Comparison of ENCODE assay signal across 8 cellular contexts in the genomic region with DNA sequence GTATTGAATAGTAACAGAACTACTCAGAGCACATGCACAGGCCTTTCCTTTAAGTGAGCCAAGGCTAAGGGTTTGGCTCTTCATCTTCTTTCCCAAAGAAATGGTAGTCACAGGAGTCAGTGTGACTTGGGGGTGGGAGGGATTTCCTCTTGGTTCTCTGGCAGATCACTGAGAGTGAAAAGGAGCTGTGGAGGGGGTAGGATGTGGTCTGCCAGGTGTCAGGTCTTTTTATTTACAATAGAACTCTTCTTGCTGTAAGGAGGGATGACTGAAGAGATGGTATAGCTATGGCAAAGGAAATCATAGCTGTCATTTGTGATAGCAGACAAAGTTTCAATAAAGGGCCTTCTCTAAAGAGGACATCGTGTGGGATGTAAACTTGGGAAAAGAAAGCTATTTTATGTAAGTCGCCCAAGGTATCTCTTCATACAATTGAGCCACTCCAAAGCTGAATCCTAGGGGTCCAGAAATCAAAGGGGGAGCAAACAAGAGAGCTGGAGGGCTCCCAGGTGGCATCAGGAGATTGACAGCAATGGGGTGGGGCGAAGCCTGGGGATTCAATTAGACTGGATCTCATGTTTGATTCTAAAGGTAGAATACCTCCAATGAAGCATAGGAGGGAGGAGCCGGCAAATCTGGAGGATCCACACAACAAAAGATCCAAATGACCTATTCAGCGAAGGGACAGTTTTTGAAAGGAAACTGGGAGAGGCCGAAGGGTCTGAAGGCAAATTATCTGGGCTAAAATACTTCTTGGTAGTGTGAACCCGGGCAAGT. TPM values are rescaled to one million over a fixed set of nuclear protein-coding genes. Genes with fewer than 3 reads are reported as not detected.
DNase-seq lines count a peak whose midpoint lies in the region; ATAC-seq and TF ChIP-seq lines count a peak whose summit lies in the region.

No MANE protein-coding gene starts in this region.

- H3K4me1 Mint-ChIP-seq in progenitor cell of endocrine pancreas (ENCODE audit: low read depth) (peaks cover 38% of the 10 kb centered on the region), HFFc6 (ENCODE audit: low read depth) (peaks cover 20% of the 10 kb centered on the region)

- peaks cover 21% of the 10 kb centered on the region for H3K36me3 ChIP-seq in OCI-LY1 (ENCODE audit: insufficient read depth, low read length)
- H3K36me3 ChIP-seq in effector memory CD4-positive, alpha-beta T cell (ENCODE audit: control insufficient read depth, insufficient read depth, low read length): peaks cover 4% of the 10 kb centered on the region

- H3K79me2 ChIP-seq in OCI-LY1 (ENCODE audit: insufficient read depth, low read length): peaks cover 22% of the 10 kb centered on the region

- peak overlapping the region; percentile 74; the same call in 1 of the 2 replicates for H3K9ac ChIP-seq in OCI-LY1 (ENCODE audit: low read length)

- H3K36me3 Mint-ChIP-seq in progenitor cell of endocrine pancreas (ENCODE audit: insufficient read depth): peaks cover 12% of the 10 kb centered on the region
- peaks cover 18% of the 10 kb centered on the region for H3K36me3 Mint-ChIP-seq in HFFc6 (ENCODE audit: low read depth)

- H3K27me3 ChIP-seq in OCI-LY1 (ENCODE audit: insufficient read depth, low read length): no peaks in the 10 kb centered on the region
- no peaks in the 10 kb centered on the region for H3K27me3 ChIP-seq in effector memory CD4-positive, alpha-beta T cell (replicated peaks; ENCODE audit: control insufficient read depth, insufficient read depth, low read length, poor library complexity, severe bottlenecking)

- H3F3A ChIP-seq in OCI-LY1 (ENCODE audit: insufficient read depth, low read length): no peaks in the 10 kb centered on the region

- H3K4me2 ChIP-seq in OCI-LY1 (ENCODE audit: low read length): no peak overlapping the region

- H3K4me1 ChIP-seq in OCI-LY1 (ENCODE audit: insufficient read depth, low read length, severe bottlenecking): peaks cover 47% of the 10 kb centered on the region
- H3K4me1 ChIP-seq in effector memory CD4-positive, alpha-beta T cell (ENCODE audit: control insufficient read depth, insufficient read depth, low read length, poor library complexity, severe bottlenecking): peaks cover 24% of the 10 kb centered on the region

- H4K20me1 ChIP-seq in OCI-LY1 (ENCODE audit: insufficient read depth, low read length): no peaks in the 10 kb centered on the region

- H3K9me2 ChIP-seq in OCI-LY1 (ENCODE audit: low read depth, low read length): no peaks in the 10 kb centered on the region

- DNase-seq in D341Med (ENCODE audit: low spot score) (peak; percentile 57), progenitor cell of endocrine pancreas (ENCODE audit: low spot score, unreplicated experiment) (no peak), HFFc6 (no peak), NCI-H146 treated with DMSO at 0.1 percent for 48 hours (lab: John Stamatoyannopoulos, UW; ENCODE audit: unreplicated experiment) (no peak), NAMALWA (ENCODE audit: low spot score) (no peak)
- no peak for DNase-seq in effector memory CD4-positive, alpha-beta T cell

- 0 out of 2 replicates have a peak overlapping the region, but pooled peaks have one; percentile 3 for H2AFZ ChIP-seq in OCI-LY1 (ENCODE audit: low read length)

- peak overlapping the region; percentile 65 for H3K27ac Mint-ChIP-seq in progenitor cell of endocrine pancreas
- H3K27ac Mint-ChIP-seq in HFFc6: no peak overlapping the region

- H3K9me3 ChIP-seq in OCI-LY1 (ENCODE audit: low read length): no peaks in the 10 kb centered on the region
- no peaks in the 10 kb centered on the region for H3K9me3 ChIP-seq in effector memory CD4-positive, alpha-beta T cell (ENCODE audit: control insufficient read depth, low read length)

- no peak for ATAC-seq in GM19467 (IDR thresholded peaks at IDR 0.05; ENCODE audit: unreplicated experiment)

- H3K9me3 Mint-ChIP-seq in progenitor cell of endocrine pancreas (ENCODE audit: low read depth) (no peaks in the 10 kb centered on the region), HFFc6 (no peaks in the 10 kb centered on the region)

- TF ChIP-seq CTCF in OCI-LY1 (IDR thresholded peaks at IDR 0.05; ENCODE audit: low read length): no peak
- TF ChIP-seq CTCF in progenitor cell of endocrine pancreas (IDR thresholded peaks at IDR 0.05; ENCODE audit: unreplicated experiment): no peak
- TF ChIP-seq CTCF in HFFc6 (IDR thresholded peaks at IDR 0.05): no peak

- H3K27ac ChIP-seq in OCI-LY1 (ENCODE audit: low read depth, low read length, poor library complexity, severe bottlenecking): peak overlapping the region; percentile 86
- peak overlapping the region; percentile 28 for H3K27ac ChIP-seq in effector memory CD4-positive, alpha-beta T cell (ENCODE audit: insufficient read depth, low read length, poor library complexity, severe bottlenecking)

- H3K4me3 ChIP-seq in OCI-LY1 (ENCODE audit: low read depth, low read length, poor library complexity, severe bottlenecking): no peak overlapping the region
- H3K4me3 ChIP-seq in effector memory CD4-positive, alpha-beta T cell (ENCODE audit: insufficient read depth, low read depth, low read length, poor library complexity, severe bottlenecking): no peak overlapping the region

- H3K4me3 Mint-ChIP-seq in progenitor cell of endocrine pancreas (ENCODE audit: low read depth): no peak overlapping the region
- H3K4me3 Mint-ChIP-seq in HFFc6: no peak overlapping the region

- no peaks in the 10 kb centered on the region for H3K27me3 Mint-ChIP-seq in progenitor cell of endocrine pancreas
- H3K27me3 Mint-ChIP-seq in HFFc6 (ENCODE audit: insufficient read depth): peaks cover 10% of the 10 kb centered on the region

RNA-seq across cellular contexts. Expression of a gene that starts 20.0 kb away (rescaled TPM):
- total RNA-seq in progenitor cell of endocrine pancreas: 145 and 159 TPM in 2 replicates
- 10 to 100 TPM; 47.5 to 65.3 (median 57.2) TPM for total RNA-seq in HFFc6 (2021; fragmentation: NEBNext Ultra II Directional; extraction: Animal tissue kit (Norgen Biotek cat#: 25700))
